ENCODE assay signal across 10 cellular contexts in genomic region chr11:61141601-61142028, GRCh38. TPM values are rescaled to one million over a fixed set of nuclear protein-coding genes. Genes with fewer than 3 reads are reported as not detected.
A peak's percentile ranks its signal among the peaks of the same experiment; 100 is the strongest.
DNase-seq lines count a peak whose midpoint lies in the region; ATAC-seq and TF ChIP-seq lines count a peak whose summit lies in the region.
"Had no signal": no experiment of that assay in that cellular context is flagged by ENCODE, and none has a peak within 500 bp of the region (broad histone marks: within the 10 kb centered on the region; RNA-seq: fewer than 3 reads in every experiment).

No MANE protein-coding gene starts in this region.

- WGBS in sigmoid colon, 2 donors, result 9 to 53% methylated on average over 10 of the region's 10 CpGs

- H3K4me1 ChIP-seq in GM23338 (ENCODE audit: insufficient read depth), result peaks cover 8% of the 10 kb centered on the region
- peaks cover 0 to 36% (median 31%) of the 10 kb centered on the region in 4 donors for H3K4me1 ChIP-seq in sigmoid colon
- no peaks in the 10 kb centered on the region for H3K4me1 ChIP-seq in effector memory CD4-positive, alpha-beta T cell (ENCODE audit: control insufficient read depth, insufficient read depth, low read length, poor library complexity, severe bottlenecking)

- H3K4me3 ChIP-seq in GM23338, result no peak overlapping the region
- no peak overlapping the region for H3K4me3 ChIP-seq in sigmoid colon
- H3K4me3 ChIP-seq in effector memory CD4-positive, alpha-beta T cell (ENCODE audit: insufficient read depth, low read depth, low read length, poor library complexity, severe bottlenecking), result no peak overlapping the region
- H3K4me3 ChIP-seq: tibial nerve had no signal

- peaks cover 9% of the 10 kb centered on the region; the same call in 1 of the 2 replicates for H4K20me1 ChIP-seq in GM23338 (replicated peaks; ENCODE audit: insufficient read depth)

- no peaks in the 10 kb centered on the region for H3F3A ChIP-seq in GM23338 (replicated peaks; ENCODE audit: low read depth)

- H3K9me3 ChIP-seq in sigmoid colon, result no peaks in the 10 kb centered on the region
- H3K9me3 ChIP-seq in effector memory CD4-positive, alpha-beta T cell (ENCODE audit: control insufficient read depth, low read length), result no peaks in the 10 kb centered on the region
- H3K9me3 ChIP-seq: tibial nerve had no signal

- peaks cover 32% of the 10 kb centered on the region for H3K79me2 ChIP-seq in GM23338 (replicated peaks; ENCODE audit: insufficient read depth)

- CTCF ChIA-PET in WTC11 (lab: Charles Lee), result interaction anchor here (0.7 to 1.6 kb wide), 6 partner anchors 8 to 172 kb away, joined by 3 to 8 read pairs (median 4); no protein-coding TSS in a partner anchor

- no peak for TF ChIP-seq EP300 in sigmoid colon (IDR thresholded peaks at IDR 0.05)

- H2AFZ ChIP-seq in GM23338, result no peak overlapping the region

- H3K27ac ChIP-seq in GM23338 (ENCODE audit: low read depth), result no peak overlapping the region
- no peak overlapping the region for H3K27ac ChIP-seq in sigmoid colon
- no peak overlapping the region for H3K27ac ChIP-seq in effector memory CD4-positive, alpha-beta T cell (ENCODE audit: insufficient read depth, low read length, poor library complexity, severe bottlenecking)
- H3K27ac ChIP-seq: tibial nerve had no signal

- no peak overlapping the region for H3K4me2 ChIP-seq in GM23338

- intact Hi-C loops in sigmoid colon (cut with DNase I), result no loop called here

- POLR2A ChIA-PET in WTC11 (lab: Charles Lee), result no interaction called here

- TF ChIP-seq CTCF in GM23338 (conservative IDR thresholded peaks at IDR 0.05; ENCODE audit: low read depth in 2 of 2), result no peak
- TF ChIP-seq CTCF in WTC11 (IDR thresholded peaks at IDR 0.05), result no peak
- no peak for TF ChIP-seq CTCF in sigmoid colon (IDR thresholded peaks at IDR 0.05)
- no peak for TF ChIP-seq CTCF in nephron progenitor cell (IDR thresholded peaks at IDR 0.05)

- no peaks in the 10 kb centered on the region for H3K9me3 Mint-ChIP-seq in GM23338
- no peaks in the 10 kb centered on the region for H3K9me3 Mint-ChIP-seq in WTC11
- H3K9me3 Mint-ChIP-seq in nephron progenitor cell, result no peaks in the 10 kb centered on the region

- H3K36me3 ChIP-seq in GM23338 (ENCODE audit: insufficient read depth) (no peaks in the 10 kb centered on the region), sigmoid colon (peaks cover 0 to 18% (median 7%) of the 10 kb centered on the region in 4 donors)
- no peaks in the 10 kb centered on the region for H3K36me3 ChIP-seq in effector memory CD4-positive, alpha-beta T cell (ENCODE audit: control insufficient read depth, insufficient read depth, low read length)

- TF ChIP-seq POLR2A in sigmoid colon (IDR thresholded peaks at IDR 0.05), result no peak

- H3K27me3 ChIP-seq in GM23338 (ENCODE audit: insufficient read depth) (no peaks in the 10 kb centered on the region), sigmoid colon (no peaks in the 10 kb centered on the region)
- no peaks in the 10 kb centered on the region for H3K27me3 ChIP-seq in effector memory CD4-positive, alpha-beta T cell (replicated peaks; ENCODE audit: control insufficient read depth, insufficient read depth, low read length, poor library complexity, severe bottlenecking)
- H3K27me3 ChIP-seq: tibial nerve had no signal

- H3K4me1 Mint-ChIP-seq in GM23338 (peaks cover 24% of the 10 kb centered on the region), WTC11 (peaks cover 20% of the 10 kb centered on the region), nephron progenitor cell (peaks cover 36% of the 10 kb centered on the region)

- H3K27ac Mint-ChIP-seq in GM23338, result no peak overlapping the region
- H3K27ac Mint-ChIP-seq in WTC11, result no peak overlapping the region
- H3K27ac Mint-ChIP-seq in nephron progenitor cell, result no peak overlapping the region

- H3K4me3 Mint-ChIP-seq in GM23338 (no peak overlapping the region), WTC11 (no peak overlapping the region), nephron progenitor cell (no peak overlapping the region)

- H3K27me3 Mint-ChIP-seq in GM23338 (ENCODE audit: insufficient read depth, low read depth, poor library complexity) (peaks cover 1% of the 10 kb centered on the region), WTC11 (ENCODE audit: low read depth) (no peaks in the 10 kb centered on the region), nephron progenitor cell (ENCODE audit: low read depth, poor library complexity) (peaks cover 3% of the 10 kb centered on the region)

- H3K36me3 Mint-ChIP-seq in GM23338 (ENCODE audit: low read depth) (peaks cover 9% of the 10 kb centered on the region; the same call in 2 of the 3 replicates), WTC11 (peaks cover 9% of the 10 kb centered on the region; the same call in 1 of the 2 replicates), nephron progenitor cell (ENCODE audit: low read depth) (peaks cover 22% of the 10 kb centered on the region)

- DNase-seq in GM23338 (ENCODE audit: low spot score) (peak; percentile 39), NCI-H2029 (lab: John Stamatoyannopoulos, UW) (peak; percentile 94), WTC11 (ENCODE audit: low spot score) (no peak), sigmoid colon (peak; percentile 66), putamen (ENCODE audit: low spot score) (no peak), nephron progenitor cell (no peak)
- no peak for DNase-seq in effector memory CD4-positive, alpha-beta T cell
- DNase-seq: stimulated activated CD4-positive, alpha-beta T cell treated with anti-CD3 and anti-CD28 coated beads, Interleukin-2, amount 100 ng/mL, for 24 hours had no signal

- ATAC-seq in GM23338 (peak; percentile 81), WTC11 (peak; percentile 72), HG02973 (IDR thresholded peaks at IDR 0.05; ENCODE audit: unreplicated experiment) (no peak)

- H3K9me2 ChIP-seq in GM23338 (ENCODE audit: insufficient read depth), result no peaks in the 10 kb centered on the region

TF ChIP-seq in GM23338, 12 proteins besides CTCF, POLR2A, EP300 and RAD21 (continues in another document):
- TF ChIP-seq ZNF331 (CRISPR knock-in tag; IDR thresholded peaks at IDR 0.05; ENCODE audit: low read depth), result no peak

TF ChIP-seq in WTC11, 78 proteins besides CTCF, POLR2A, EP300 and RAD21 (continues in another document):
- no peak for TF ChIP-seq JUN (CRISPR knock-in tag; IDR thresholded peaks at IDR 0.05)
- TF ChIP-seq NR2C2 (CRISPR knock-in tag; IDR thresholded peaks at IDR 0.05), result no peak
- no peak for TF ChIP-seq E2F5 (CRISPR knock-in tag; IDR thresholded peaks at IDR 0.05)
- TF ChIP-seq E2F1 (CRISPR knock-in tag; IDR thresholded peaks at IDR 0.05), result no peak
- no peak for TF ChIP-seq ATF2 (CRISPR knock-in tag; IDR thresholded peaks at IDR 0.05; ENCODE audit: borderline replicate concordance, low read depth)
- no peak for TF ChIP-seq ZNF219 (CRISPR knock-in tag; IDR thresholded peaks at IDR 0.05; ENCODE audit: borderline replicate concordance)
- TF ChIP-seq ZSCAN18 (CRISPR knock-in tag; IDR thresholded peaks at IDR 0.05), result no peak
- no peak for TF ChIP-seq ELF4 (CRISPR knock-in tag; IDR thresholded peaks at IDR 0.05; ENCODE audit: low read depth)

RNA-seq across cellular contexts. Expression of gene VPS37C, which starts 19.6 kb away (rescaled TPM):
- 14.4 and 19.4 TPM in 2 replicates for total RNA-seq in GM23338 (2014; rRNA removed; shearing (Covaris generic))
- polyA plus RNA-seq in GM23338 (2016; fragmentation: Nextera tagmentation; extraction: Ambion mirVana) (8.7 and 8.8 TPM in 2 replicates), sigmoid colon (10 to 100 TPM; 16.9 to 19.3 (median 18.6) TPM)
- total RNA-seq in WTC11 (2021) (22.2 to 23.9 TPM (median 23.4 TPM) in 3 replicates), sigmoid colon (10 to 100 TPM in 3 of 4 donors, 1 to 10 TPM in 1; 8.6 to 25.4 (median 18.5) TPM)

RNA-seq across cellular contexts. Expression of gene CD5, which starts 39.3 kb away (rescaled TPM):
- total RNA-seq in GM23338 (2014; rRNA removed; shearing (Covaris generic)), result not detected in 2 replicates
- not detected in 2 replicates for polyA plus RNA-seq in GM23338 (2016; fragmentation: Nextera tagmentation; extraction: Ambion mirVana)
- total RNA-seq in WTC11 (2021), result 0.30 to 0.37 TPM (median 0.32 TPM) in 3 replicates
- total RNA-seq in sigmoid colon, result under 1 TPM in 2 of 4 donors, not detected in 2; 0.54 to 0.55 TPM
- polyA plus RNA-seq in sigmoid colon, result 10 to 100 TPM in 1 of 3 donors, under 1 TPM in 2; 0.23 to 12.3 (median 0.60) TPM

Comparison
In these comparisons a context has a peak if more than half of its experiments do, and no peak if none do; other contexts are left out.
1. DNase-seq: peak in GM23338 (single experiment), NCI-H2029 (single experiment) and sigmoid colon (single experiment); none in WTC11 (single experiment), putamen (single experiment), nephron progenitor cell (single experiment) and effector memory CD4-positive, alpha-beta T cell (0 of 3).